In the genomic region with DNA sequence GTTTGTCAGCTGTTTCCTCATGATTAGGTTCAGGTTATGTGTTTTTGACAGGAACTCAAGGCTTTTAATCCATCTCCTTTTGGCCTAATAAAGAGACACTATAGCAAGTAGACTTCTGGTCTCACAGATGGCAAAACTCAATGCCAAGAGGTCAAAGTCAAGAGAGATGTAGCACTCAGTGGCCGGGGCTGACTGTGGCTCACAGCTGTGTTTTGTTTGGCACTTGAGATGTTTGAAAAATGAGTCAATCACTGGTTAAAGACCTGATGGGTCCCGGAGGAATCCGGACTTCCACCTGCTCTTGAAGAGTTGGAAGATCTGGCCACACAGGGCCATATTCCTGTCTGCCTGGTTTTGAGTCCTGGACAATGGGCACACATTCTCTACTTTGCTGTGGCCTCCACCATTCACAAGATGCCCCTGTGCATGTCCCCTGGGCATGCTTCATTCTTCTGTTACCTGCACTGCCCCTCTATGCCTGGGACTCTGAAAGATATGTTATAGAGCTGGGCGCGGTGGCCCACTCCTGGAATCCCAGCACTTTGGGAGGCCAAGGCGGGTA, we compare ENCODE assay signal across 2 cellular contexts.
A peak's percentile ranks its signal among the peaks of the same experiment; 100 is the strongest.
TF ChIP-seq lines count a peak whose summit lies in the region.

No MANE protein-coding gene starts in this region.

TF ChIP-seq in IMR-90, 13 proteins besides CTCF, POLR2A, EP300 and RAD21:
- TF ChIP-seq CEBPB (IDR thresholded peaks at IDR 0.05; ENCODE audit: low read depth, low read length) (no peak), RCOR1 (IDR thresholded peaks at IDR 0.05; ENCODE audit: insufficient replicate concordance, low read length) (no peak), BHLHE40 (IDR thresholded peaks at IDR 0.05; ENCODE audit: low read depth, low read length) (no peak), SMC3 (IDR thresholded peaks at IDR 0.05; ENCODE audit: low read depth, low read length) (no peak), MAFK (IDR thresholded peaks at IDR 0.05; ENCODE audit: low read depth, low read length) (no peak), RFX5 (IDR thresholded peaks at IDR 0.05; ENCODE audit: low read depth, low read length) (no peak), MXI1 (IDR thresholded peaks at IDR 0.05; ENCODE audit: borderline replicate concordance, low read depth, low read length) (no peak)
- TF ChIP-seq, protein P1, sequence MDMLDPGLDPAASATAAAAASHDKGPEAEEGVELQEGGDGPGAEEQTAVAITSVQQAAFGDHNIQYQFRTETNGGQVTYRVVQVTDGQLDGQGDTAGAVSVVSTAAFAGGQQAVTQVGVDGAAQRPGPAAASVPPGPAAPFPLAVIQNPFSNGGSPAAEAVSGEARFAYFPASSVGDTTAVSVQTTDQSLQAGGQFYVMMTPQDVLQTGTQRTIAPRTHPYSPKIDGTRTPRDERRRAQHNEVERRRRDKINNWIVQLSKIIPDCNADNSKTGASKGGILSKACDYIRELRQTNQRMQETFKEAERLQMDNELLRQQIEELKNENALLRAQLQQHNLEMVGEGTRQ (IDR thresholded peaks at IDR 0.05; ENCODE audit: low read depth, low read length) = no peak
- TF ChIP-seq, protein P2, sequence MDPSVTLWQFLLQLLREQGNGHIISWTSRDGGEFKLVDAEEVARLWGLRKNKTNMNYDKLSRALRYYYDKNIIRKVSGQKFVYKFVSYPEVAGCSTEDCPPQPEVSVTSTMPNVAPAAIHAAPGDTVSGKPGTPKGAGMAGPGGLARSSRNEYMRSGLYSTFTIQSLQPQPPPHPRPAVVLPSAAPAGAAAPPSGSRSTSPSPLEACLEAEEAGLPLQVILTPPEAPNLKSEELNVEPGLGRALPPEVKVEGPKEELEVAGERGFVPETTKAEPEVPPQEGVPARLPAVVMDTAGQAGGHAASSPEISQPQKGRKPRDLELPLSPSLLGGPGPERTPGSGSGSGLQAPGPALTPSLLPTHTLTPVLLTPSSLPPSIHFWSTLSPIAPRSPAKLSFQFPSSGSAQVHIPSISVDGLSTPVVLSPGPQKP (IDR thresholded peaks at IDR 0.05; ENCODE audit: borderline replicate concordance, low read depth, low read length) = no peak

TF ChIP-seq in HepG2, 621 proteins besides CTCF, POLR2A, EP300 and RAD21 (continues in another document):
- no peak for TF ChIP-seq ZNF772 (CRISPR knock-in tag; IDR thresholded peaks at IDR 0.05)
- no peak for TF ChIP-seq ZNF780A (CRISPR knock-in tag; IDR thresholded peaks at IDR 0.05)
- TF ChIP-seq ZNF546 (CRISPR knock-in tag; conservative IDR thresholded peaks at IDR 0.05) = no peak
- TF ChIP-seq MBNL3 (CRISPR knock-in tag; conservative IDR thresholded peaks at IDR 0.05) = no peak
- TF ChIP-seq TCF7L2 (IDR thresholded peaks at IDR 0.05; ENCODE audit: low read depth, low read length) = no peak
- no peak for TF ChIP-seq ZNF7 (CRISPR knock-in tag; IDR thresholded peaks at IDR 0.05)
- TF ChIP-seq DPF2 (CRISPR knock-in tag; IDR thresholded peaks at IDR 0.05; ENCODE audit: borderline replicate concordance, low read depth) = 0 out of 2 replicates have a peak, but pooled peaks have one; percentile 24
- TF ChIP-seq ZNF563 (CRISPR knock-in tag; IDR thresholded peaks at IDR 0.05) = peak; percentile 76
- TF ChIP-seq ZNF253 (CRISPR knock-in tag; IDR thresholded peaks at IDR 0.05; ENCODE audit: borderline replicate concordance) = no peak
- TF ChIP-seq BCL6 (CRISPR knock-in tag; IDR thresholded peaks at IDR 0.05) = no peak
- TF ChIP-seq ZNF629 (CRISPR knock-in tag; conservative IDR thresholded peaks at IDR 0.05) = peak; percentile 65; the same call in 1 of the 2 replicates
- TF ChIP-seq ZNF432 (CRISPR knock-in tag; IDR thresholded peaks at IDR 0.05; ENCODE audit: borderline replicate concordance) = no peak
- TF ChIP-seq ZFAT (CRISPR knock-in tag; conservative IDR thresholded peaks at IDR 0.05) = no peak
- no peak for TF ChIP-seq POLR2AphosphoS2 (IDR thresholded peaks at IDR 0.05; ENCODE audit: low read depth, low read length)
- TF ChIP-seq FOXO1 (CRISPR knock-in tag; IDR thresholded peaks at IDR 0.05) = no peak
- TF ChIP-seq, protein P3, sequence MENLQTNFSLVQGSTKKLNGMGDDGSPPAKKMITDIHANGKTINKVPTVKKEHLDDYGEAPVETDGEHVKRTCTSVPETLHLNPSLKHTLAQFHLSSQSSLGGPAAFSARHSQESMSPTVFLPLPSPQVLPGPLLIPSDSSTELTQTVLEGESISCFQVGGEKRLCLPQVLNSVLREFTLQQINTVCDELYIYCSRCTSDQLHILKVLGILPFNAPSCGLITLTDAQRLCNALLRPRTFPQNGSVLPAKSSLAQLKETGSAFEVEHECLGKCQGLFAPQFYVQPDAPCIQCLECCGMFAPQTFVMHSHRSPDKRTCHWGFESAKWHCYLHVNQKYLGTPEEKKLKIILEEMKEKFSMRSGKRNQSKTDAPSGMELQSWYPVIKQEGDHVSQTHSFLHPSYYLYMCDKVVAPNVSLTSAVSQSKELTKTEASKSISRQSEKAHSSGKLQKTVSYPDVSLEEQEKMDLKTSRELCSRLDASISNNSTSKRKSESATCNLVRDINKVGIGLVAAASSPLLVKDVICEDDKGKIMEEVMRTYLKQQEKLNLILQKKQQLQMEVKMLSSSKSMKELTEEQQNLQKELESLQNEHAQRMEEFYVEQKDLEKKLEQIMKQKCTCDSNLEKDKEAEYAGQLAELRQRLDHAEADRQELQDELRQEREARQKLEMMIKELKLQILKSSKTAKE (CRISPR knock-in tag; IDR thresholded peaks at IDR 0.05; ENCODE audit: borderline replicate concordance) = no peak
- TF ChIP-seq PHF20 (CRISPR knock-in tag; IDR thresholded peaks at IDR 0.05) = no peak
- TF ChIP-seq ZIK1 (CRISPR knock-in tag; IDR thresholded peaks at IDR 0.05; ENCODE audit: borderline replicate concordance, low read depth) = no peak
- 0 out of 2 replicates have a peak, but pooled peaks have one; percentile 31 for TF ChIP-seq ZNF354B (CRISPR knock-in tag; IDR thresholded peaks at IDR 0.05)
- no peak for TF ChIP-seq HNF4G (IDR thresholded peaks at IDR 0.05; ENCODE audit: borderline replicate concordance, low read depth, low read length)
- no peak for TF ChIP-seq HNF4G (CRISPR knock-in tag; IDR thresholded peaks at IDR 0.05; ENCODE audit: borderline replicate concordance, low read depth)
- no peak for TF ChIP-seq ZNF225 (CRISPR knock-in tag; IDR thresholded peaks at IDR 0.05)
- TF ChIP-seq, protein P4, sequence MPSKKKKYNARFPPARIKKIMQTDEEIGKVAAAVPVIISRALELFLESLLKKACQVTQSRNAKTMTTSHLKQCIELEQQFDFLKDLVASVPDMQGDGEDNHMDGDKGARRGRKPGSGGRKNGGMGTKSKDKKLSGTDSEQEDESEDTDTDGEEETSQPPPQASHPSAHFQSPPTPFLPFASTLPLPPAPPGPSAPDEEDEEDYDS (CRISPR knock-in tag; IDR thresholded peaks at IDR 0.05) = no peak
- TF ChIP-seq, protein P5, sequence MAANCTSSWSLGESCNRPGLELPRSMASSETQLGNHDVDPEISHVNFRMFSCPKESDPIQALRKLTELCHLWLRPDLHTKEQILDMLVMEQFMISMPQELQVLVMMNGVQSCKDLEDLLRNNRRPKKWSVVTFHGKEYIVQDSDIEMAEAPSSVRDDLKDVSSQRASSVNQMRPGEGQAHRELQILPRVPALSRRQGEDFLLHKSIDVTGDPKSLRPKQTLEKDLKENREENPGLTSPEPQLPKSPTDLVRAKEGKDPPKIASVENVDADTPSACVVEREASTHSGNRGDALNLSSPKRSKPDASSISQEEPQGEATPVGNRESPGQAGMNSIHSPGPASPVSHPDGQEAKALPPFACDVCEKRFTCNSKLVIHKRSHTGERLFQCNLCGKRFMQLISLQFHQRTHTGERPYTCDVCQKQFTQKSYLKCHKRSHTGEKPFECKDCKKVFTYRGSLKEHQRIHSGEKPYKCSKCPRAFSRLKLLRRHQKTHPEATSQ (CRISPR knock-in tag; IDR thresholded peaks at IDR 0.05; ENCODE audit: borderline replicate concordance) = no peak
- no peak for TF ChIP-seq CENPT (CRISPR knock-in tag; IDR thresholded peaks at IDR 0.05; ENCODE audit: low read depth)
- TF ChIP-seq, protein P6, sequence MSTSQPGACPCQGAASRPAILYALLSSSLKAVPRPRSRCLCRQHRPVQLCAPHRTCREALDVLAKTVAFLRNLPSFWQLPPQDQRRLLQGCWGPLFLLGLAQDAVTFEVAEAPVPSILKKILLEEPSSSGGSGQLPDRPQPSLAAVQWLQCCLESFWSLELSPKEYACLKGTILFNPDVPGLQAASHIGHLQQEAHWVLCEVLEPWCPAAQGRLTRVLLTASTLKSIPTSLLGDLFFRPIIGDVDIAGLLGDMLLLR (CRISPR knock-in tag; IDR thresholded peaks at IDR 0.05) = no peak
- TF ChIP-seq GLI4 (CRISPR knock-in tag; IDR thresholded peaks at IDR 0.05; ENCODE audit: borderline replicate concordance) = no peak
- TF ChIP-seq, protein P7, sequence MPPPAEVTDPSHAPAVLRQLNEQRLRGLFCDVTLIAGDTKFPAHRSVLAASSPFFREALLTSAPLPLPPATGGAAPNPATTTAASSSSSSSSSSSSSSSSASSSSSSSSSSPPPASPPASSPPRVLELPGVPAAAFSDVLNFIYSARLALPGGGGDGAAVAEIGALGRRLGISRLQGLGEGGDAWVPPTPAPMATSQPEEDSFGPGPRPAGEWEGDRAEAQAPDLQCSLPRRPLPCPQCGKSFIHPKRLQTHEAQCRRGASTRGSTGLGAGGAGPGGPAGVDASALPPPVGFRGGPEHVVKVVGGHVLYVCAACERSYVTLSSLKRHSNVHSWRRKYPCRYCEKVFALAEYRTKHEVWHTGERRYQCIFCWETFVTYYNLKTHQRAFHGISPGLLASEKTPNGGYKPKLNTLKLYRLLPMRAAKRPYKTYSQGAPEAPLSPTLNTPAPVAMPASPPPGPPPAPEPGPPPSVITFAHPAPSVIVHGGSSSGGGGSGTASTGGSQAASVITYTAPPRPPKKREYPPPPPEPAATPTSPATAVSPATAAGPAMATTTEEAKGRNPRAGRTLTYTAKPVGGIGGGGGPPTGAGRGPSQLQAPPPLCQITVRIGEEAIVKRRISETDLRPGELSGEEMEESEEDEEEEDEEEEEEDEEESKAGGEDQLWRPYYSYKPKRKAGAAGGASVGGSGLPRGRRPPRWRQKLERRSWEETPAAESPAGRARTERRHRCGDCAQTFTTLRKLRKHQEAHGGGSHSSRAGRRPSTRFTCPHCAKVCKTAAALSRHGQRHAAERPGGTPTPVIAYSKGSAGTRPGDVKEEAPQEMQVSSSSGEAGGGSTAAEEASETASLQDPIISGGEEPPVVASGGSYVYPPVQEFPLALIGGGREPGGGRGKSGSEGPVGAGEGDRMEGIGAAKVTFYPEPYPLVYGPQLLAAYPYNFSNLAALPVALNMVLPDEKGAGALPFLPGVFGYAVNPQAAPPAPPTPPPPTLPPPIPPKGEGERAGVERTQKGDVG (CRISPR knock-in tag; IDR thresholded peaks at IDR 0.05; ENCODE audit: borderline replicate concordance) = no peak
- no peak for TF ChIP-seq IRX3 (CRISPR knock-in tag; IDR thresholded peaks at IDR 0.05; ENCODE audit: borderline replicate concordance, low read depth)
- peak; percentile 55 for TF ChIP-seq ZEB1 (IDR thresholded peaks at IDR 0.05; ENCODE audit: insufficient replicate concordance, low read depth)
- no peak for TF ChIP-seq KLF13 (CRISPR knock-in tag; IDR thresholded peaks at IDR 0.05)
- TF ChIP-seq, protein P8, sequence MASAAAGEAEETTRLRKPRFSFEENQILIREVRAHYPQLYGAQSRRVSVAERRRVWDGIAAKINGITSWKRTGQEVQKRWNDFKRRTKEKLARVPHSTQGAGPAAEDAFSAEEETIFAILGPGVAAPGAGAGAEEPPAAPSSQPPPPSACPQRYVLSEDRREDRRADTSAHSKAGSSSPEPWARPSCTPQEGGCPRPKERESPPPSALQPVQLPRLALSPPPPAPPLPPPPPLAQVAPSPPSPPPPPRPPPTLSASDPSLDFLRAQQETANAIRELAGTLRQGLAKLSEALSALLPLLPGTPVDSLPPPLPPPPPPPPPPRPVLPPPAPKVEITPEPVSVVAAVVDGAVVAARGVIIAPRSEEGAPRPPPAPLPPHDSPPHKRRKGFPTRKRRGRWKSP (CRISPR knock-in tag; IDR thresholded peaks at IDR 0.05) = no peak
- TF ChIP-seq DNMT1 (CRISPR knock-in tag; IDR thresholded peaks at IDR 0.05) = no peak
- no peak for TF ChIP-seq ZNF83 (CRISPR knock-in tag; IDR thresholded peaks at IDR 0.05; ENCODE audit: borderline replicate concordance)
- no peak for TF ChIP-seq HES4 (CRISPR knock-in tag; IDR thresholded peaks at IDR 0.05; ENCODE audit: borderline replicate concordance)
- TF ChIP-seq ZNF124 (CRISPR knock-in tag; IDR thresholded peaks at IDR 0.05) = no peak
- no peak for TF ChIP-seq TCF7 (IDR thresholded peaks at IDR 0.05; ENCODE audit: low read depth)
- TF ChIP-seq, protein P9, sequence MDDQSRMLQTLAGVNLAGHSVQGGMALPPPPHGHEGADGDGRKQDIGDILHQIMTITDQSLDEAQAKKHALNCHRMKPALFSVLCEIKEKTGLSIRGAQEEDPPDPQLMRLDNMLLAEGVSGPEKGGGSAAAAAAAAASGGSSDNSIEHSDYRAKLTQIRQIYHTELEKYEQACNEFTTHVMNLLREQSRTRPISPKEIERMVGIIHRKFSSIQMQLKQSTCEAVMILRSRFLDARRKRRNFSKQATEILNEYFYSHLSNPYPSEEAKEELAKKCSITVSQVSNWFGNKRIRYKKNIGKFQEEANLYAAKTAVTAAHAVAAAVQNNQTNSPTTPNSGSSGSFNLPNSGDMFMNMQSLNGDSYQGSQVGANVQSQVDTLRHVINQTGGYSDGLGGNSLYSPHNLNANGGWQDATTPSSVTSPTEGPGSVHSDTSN (CRISPR knock-in tag; IDR thresholded peaks at IDR 0.05; ENCODE audit: borderline replicate concordance) = no peak
- TF ChIP-seq, protein P10, sequence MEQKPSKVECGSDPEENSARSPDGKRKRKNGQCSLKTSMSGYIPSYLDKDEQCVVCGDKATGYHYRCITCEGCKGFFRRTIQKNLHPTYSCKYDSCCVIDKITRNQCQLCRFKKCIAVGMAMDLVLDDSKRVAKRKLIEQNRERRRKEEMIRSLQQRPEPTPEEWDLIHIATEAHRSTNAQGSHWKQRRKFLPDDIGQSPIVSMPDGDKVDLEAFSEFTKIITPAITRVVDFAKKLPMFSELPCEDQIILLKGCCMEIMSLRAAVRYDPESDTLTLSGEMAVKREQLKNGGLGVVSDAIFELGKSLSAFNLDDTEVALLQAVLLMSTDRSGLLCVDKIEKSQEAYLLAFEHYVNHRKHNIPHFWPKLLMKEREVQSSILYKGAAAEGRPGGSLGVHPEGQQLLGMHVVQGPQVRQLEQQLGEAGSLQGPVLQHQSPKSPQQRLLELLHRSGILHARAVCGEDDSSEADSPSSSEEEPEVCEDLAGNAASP (CRISPR knock-in tag; IDR thresholded peaks at IDR 0.05; ENCODE audit: borderline replicate concordance) = no peak
- TF ChIP-seq HNF4A (CRISPR knock-in tag; IDR thresholded peaks at IDR 0.05) = peak; percentile 28
- no peak for TF ChIP-seq ZNF589 (CRISPR knock-in tag; conservative IDR thresholded peaks at IDR 0.05)
- no peak for TF ChIP-seq NR2F1 (CRISPR knock-in tag; IDR thresholded peaks at IDR 0.05)
- TF ChIP-seq ZNF607 (CRISPR knock-in tag; IDR thresholded peaks at IDR 0.05; ENCODE audit: borderline replicate concordance) = no peak
- TF ChIP-seq, protein P11, sequence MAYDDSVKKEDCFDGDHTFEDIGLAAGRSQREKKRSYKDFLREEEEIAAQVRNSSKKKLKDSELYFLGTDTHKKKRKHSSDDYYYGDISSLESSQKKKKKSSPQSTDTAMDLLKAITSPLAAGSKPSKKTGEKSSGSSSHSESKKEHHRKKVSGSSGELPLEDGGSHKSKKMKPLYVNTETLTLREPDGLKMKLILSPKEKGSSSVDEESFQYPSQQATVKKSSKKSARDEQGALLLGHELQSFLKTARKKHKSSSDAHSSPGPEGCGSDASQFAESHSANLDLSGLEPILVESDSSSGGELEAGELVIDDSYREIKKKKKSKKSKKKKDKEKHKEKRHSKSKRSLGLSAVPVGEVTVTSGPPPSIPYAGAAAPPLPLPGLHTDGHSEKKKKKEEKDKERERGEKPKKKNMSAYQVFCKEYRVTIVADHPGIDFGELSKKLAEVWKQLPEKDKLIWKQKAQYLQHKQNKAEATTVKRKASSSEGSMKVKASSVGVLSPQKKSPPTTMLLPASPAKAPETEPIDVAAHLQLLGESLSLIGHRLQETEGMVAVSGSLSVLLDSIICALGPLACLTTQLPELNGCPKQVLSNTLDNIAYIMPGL (CRISPR knock-in tag; IDR thresholded peaks at IDR 0.05; ENCODE audit: borderline replicate concordance in 1 of 2, low read depth in 1 of 2) = no peak
- no peak for TF ChIP-seq ZNF746 (CRISPR knock-in tag; IDR thresholded peaks at IDR 0.05)
